Comparison of ENCODE assay signal across 23 cellular contexts in the genomic region with DNA sequence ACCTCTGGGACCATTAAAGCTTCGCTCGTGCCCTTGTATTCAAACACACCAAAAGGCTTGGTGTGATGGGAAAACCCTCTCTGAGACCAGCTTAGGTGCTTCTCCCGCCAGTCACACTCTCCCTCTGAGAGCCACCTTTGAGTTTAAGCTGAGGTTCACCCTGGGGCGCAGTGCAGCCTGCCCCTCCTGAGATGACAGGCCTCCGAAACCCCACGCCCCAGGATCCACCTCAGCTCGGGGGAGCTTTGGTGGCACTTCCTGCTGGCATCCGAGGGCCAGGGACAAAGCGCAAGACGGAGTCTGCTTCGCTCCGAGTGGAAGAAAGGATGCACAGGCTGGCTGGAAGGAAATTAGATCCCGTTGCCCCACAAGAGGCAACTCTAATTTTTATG.
"Had no signal": no experiment of that assay in that cellular context is flagged by ENCODE, and none has a peak within 500 bp of the region (broad histone marks: within the 10 kb centered on the region; RNA-seq: fewer than 3 reads in every experiment).

No MANE protein-coding gene starts in this region.

- H3K9me3 ChIP-seq: colonic mucosa, esophagus squamous epithelium, gastrocnemius medialis, heart right ventricle, left lung, lower lobe of right lung had no signal

- DNase-seq: colonic mucosa; cortex of kidney; effector CD8-positive, alpha-beta T cell; effector memory CD8-positive, alpha-beta T cell; endodermal cell; erythroblast; esophagus squamous epithelium; foreskin fibroblast; foreskin melanocyte; gastrocnemius medialis; glutamatergic neuron; head of caudate nucleus; heart right ventricle; hippocampal formation; left cardiac atrium; left lung; left ventricle myocardium superior; lower lobe of right lung; mesenchymal stem cell; midbrain had no signal

- H3K4me1 ChIP-seq: colonic mucosa, esophagus squamous epithelium, gastrocnemius medialis, heart right ventricle, left lung, lower lobe of right lung had no signal

- H3K4me3 ChIP-seq: colonic mucosa, esophagus squamous epithelium, gastrocnemius medialis, heart right ventricle, left lung, lower lobe of right lung had no signal

- H3K36me3 ChIP-seq: colonic mucosa, esophagus squamous epithelium, gastrocnemius medialis, left lung, lower lobe of right lung had no signal

- H3K27ac Mint-ChIP-seq: effector memory CD8-positive, alpha-beta T cell; endodermal cell had no signal

- H3K4me3 Mint-ChIP-seq: dendritic cell treated with granulocyte-macrophage colony-stimulating factor and Interleukin-4, amounts not matched to agents 40 ng/mL and 50 ng/mL, for 4 days; effector memory CD8-positive, alpha-beta T cell; endodermal cell had no signal

- ATAC-seq: effector memory CD8-positive, alpha-beta T cell; esophagus mucosa; gastrocnemius medialis; heart right ventricle; left cardiac atrium; left lung; left ventricle myocardium superior; lower lobe of right lung had no signal

- H3K9me3 Mint-ChIP-seq: dendritic cell treated with granulocyte-macrophage colony-stimulating factor and Interleukin-4, amounts not matched to agents 40 ng/mL and 50 ng/mL, for 4 days; effector memory CD8-positive, alpha-beta T cell; endodermal cell had no signal

- H3K27me3 ChIP-seq: colonic mucosa, gastrocnemius medialis, heart right ventricle, left lung had no signal

- H3K27ac ChIP-seq: colonic mucosa, epithelial cell of prostate, esophagus squamous epithelium, gastrocnemius medialis, heart right ventricle, left lung, lower lobe of right lung had no signal
